Comparison of ENCODE assay signal across 8 cellular contexts in the genomic region with DNA sequence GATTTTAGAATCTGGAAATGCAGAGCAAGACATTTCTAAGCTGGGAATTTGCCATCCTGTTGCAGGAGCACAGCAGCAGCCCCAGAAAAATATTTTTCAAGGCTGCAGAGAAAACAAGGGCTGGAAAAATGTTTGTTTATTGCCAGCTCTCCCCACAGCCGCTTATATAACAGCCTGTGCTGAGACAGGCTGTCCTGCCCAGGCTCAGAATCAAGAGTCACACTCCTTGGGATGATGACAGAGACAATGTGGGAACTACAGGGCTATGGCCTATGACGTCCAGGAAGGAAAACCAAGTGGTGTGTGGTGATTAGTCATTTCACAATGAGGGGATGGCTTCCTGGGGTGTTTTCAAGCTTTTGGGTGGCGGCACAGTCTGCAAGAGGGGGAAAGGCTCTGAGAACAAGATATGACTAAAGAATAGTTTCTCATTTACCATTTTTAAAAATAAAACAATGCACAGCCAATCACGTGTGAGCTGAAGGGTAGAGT.
A peak's percentile ranks its signal among the peaks of the same experiment; 100 is the strongest.
DNase-seq lines count a peak whose midpoint lies in the region; ATAC-seq and TF ChIP-seq lines count a peak whose summit lies in the region.

No MANE protein-coding gene starts in this region.

- POLR2A ChIA-PET in OCI-LY7 (lab: Charles Lee): interaction anchor here (0.6 to 0.9 kb wide), 3 partner anchors 25 to 602 kb away, joined by 3 read pairs; no protein-coding TSS in a partner anchor

- DNase-seq in Daoy (ENCODE audit: low read depth) (peak; percentile 76), OCI-LY7 (ENCODE audit: low spot score) (no peak), dorsolateral prefrontal cortex (peak in 8 of 10 donors; percentile 15 to 74 (median 62)), mucosa of gallbladder (ENCODE audit: low spot score) (peak; percentile 72), aorta (peak in 1 of 2 donors; percentile 73), DMS114 treated with DMSO at 0.1 percent for 48 hours (lab: John Stamatoyannopoulos, UW; ENCODE audit: unreplicated experiment) (no peak)

- H3K27ac ChIP-seq in OCI-LY7 (ENCODE audit: low read depth, low read length, poor library complexity, severe bottlenecking) (no peak overlapping the region), dorsolateral prefrontal cortex (peak overlapping the region; percentile 71 to 99 (median 93)), aorta (ENCODE audit: low read depth in 1 of 2, low read length in 2 of 2) (peak overlapping the region; percentile 33 to 97)

- H3K27me3 ChIP-seq in dorsolateral prefrontal cortex: no peaks in the 10 kb centered on the region
- no peaks in the 10 kb centered on the region for H3K27me3 ChIP-seq in aorta (ENCODE audit: control insufficient read depth in 1 of 2, insufficient read depth in 2 of 2, low read length in 1 of 2)

- peak overlapping the region; percentile 49 for H2AFZ ChIP-seq in OCI-LY7 (ENCODE audit: low read length)

- 6 to 9% methylated on average over 4 of the region's 4 CpGs for WGBS in aorta, 2 donors

- intact Hi-C loops in OCI-LY7 (cut with micrococcal nuclease; ENCODE audit: unreplicated experiment) (no loop called here), dorsolateral prefrontal cortex (cut with DNase I) (loop anchor here in 1 of 2 donors (2.0 kb wide), 1 partner anchor 199 kb away; no protein-coding TSS in a partner anchor), aorta (cut with DNase I) (loop anchor here (5.0 kb wide), 2 partner anchors 35 to 75 kb away; no protein-coding TSS in a partner anchor)

- CTCF ChIA-PET in OCI-LY7 (lab: Charles Lee; ENCODE audit: unreplicated experiment): no interaction called here

- H4K20me1 ChIP-seq in OCI-LY7 (ENCODE audit: insufficient read depth, low read length): no peaks in the 10 kb centered on the region

- no peaks in the 10 kb centered on the region for H3K9me3 ChIP-seq in OCI-LY7 (ENCODE audit: low read length)
- no peaks in the 10 kb centered on the region for H3K9me3 ChIP-seq in aorta (ENCODE audit: control insufficient read depth, low read length)

- H3K4me3 ChIP-seq in OCI-LY7 (ENCODE audit: low read depth, low read length, poor library complexity, severe bottlenecking): no peak overlapping the region
- no peak overlapping the region for H3K4me3 ChIP-seq in dorsolateral prefrontal cortex
- H3K4me3 ChIP-seq in aorta (ENCODE audit: low read length in 2 of 2): no peak overlapping the region

- no peak overlapping the region for H3K4me2 ChIP-seq in OCI-LY7 (ENCODE audit: low read length)

- no peak for TF ChIP-seq CTCF in OCI-LY7 (conservative IDR thresholded peaks at IDR 0.05; ENCODE audit: low read length)
- TF ChIP-seq CTCF in dorsolateral prefrontal cortex (IDR thresholded peaks at IDR 0.05 in 54 of 56, conservative IDR thresholded peaks at IDR 0.05 in 2 of 56; ENCODE audit: low read depth in 1 of 56, partially characterized antibody in 56 of 56): no peak

- H3K36me3 ChIP-seq in OCI-LY7 (ENCODE audit: insufficient read depth, low read length) (no peaks in the 10 kb centered on the region), aorta (ENCODE audit: control insufficient read depth in 1 of 2, insufficient read depth in 2 of 2, low read length in 1 of 2) (no peaks in the 10 kb centered on the region)

- H3K9me2 ChIP-seq in OCI-LY7 (ENCODE audit: insufficient read depth, low read length): no peaks in the 10 kb centered on the region

- peak; percentile 90 for ATAC-seq in GM21529 (IDR thresholded peaks at IDR 0.05; ENCODE audit: unreplicated experiment)
- ATAC-seq in aorta (ENCODE audit: low FRiP score): peak; percentile 95
- no peak for ATAC-seq in HG03521 (IDR thresholded peaks at IDR 0.05; ENCODE audit: unreplicated experiment)

- H3K79me2 ChIP-seq in OCI-LY7 (ENCODE audit: insufficient read depth, low read depth, low read length): no peaks in the 10 kb centered on the region

- peaks cover 14% of the 10 kb centered on the region for H3K4me1 ChIP-seq in OCI-LY7 (ENCODE audit: insufficient read depth, low read length, poor library complexity, severe bottlenecking)
- peaks cover 6% of the 10 kb centered on the region in 2 donors for H3K4me1 ChIP-seq in aorta (ENCODE audit: control insufficient read depth in 1 of 2, insufficient read depth in 2 of 2, low read length in 2 of 2)

- no TSS peak for BruUV-seq in OCI-LY7 (replicated peaks; lab: Mats Ljungman, UMichigan)

Comparison
In these comparisons a context has a peak if more than half of its experiments do, and no peak if none do; other contexts are left out.
1. DNase-seq: peak in Daoy (single experiment), dorsolateral prefrontal cortex (8 of 10) and mucosa of gallbladder (single experiment); none in OCI-LY7 (single experiment) and DMS114 treated with DMSO at 0.1 percent for 48 hours (single experiment).